In genomic region chr7:47345754-47346377, GRCh38 we compare ENCODE assay signal across 25 cellular contexts.
"Had no signal": no experiment of that assay in that cellular context is flagged by ENCODE, and none has a peak within 500 bp of the region (broad histone marks: within the 10 kb centered on the region; RNA-seq: fewer than 3 reads in every experiment).

No MANE protein-coding gene starts in this region.

- H3K27me3 ChIP-seq: adrenal gland, SJCRH30 had no signal

- H3K9me3 ChIP-seq: adrenal gland, SJCRH30, SK-N-SH had no signal

- H3K4me2 ChIP-seq: KMS-11, SK-N-SH had no signal

- DNase-seq: activated CD4-positive, alpha-beta T cell treated with anti-CD3 and anti-CD28 coated beads for 4 hours; activated CD8-positive, alpha-beta memory T cell treated with anti-CD3 and anti-CD28 coated beads, Interleukin-2, amount 50 U/mL, for 4 hours; activated CD8-positive, alpha-beta T cell treated with anti-CD3 and anti-CD28 coated beads for 36 hours; activated gamma-delta T cell treated with Interleukin-2 at 50 U/mL for 16 hours; activated naive CD4-positive, alpha-beta T cell treated with anti-CD3 and anti-CD28 coated beads, Interleukin-2, amount 50 U/mL, for 16 hours; activated naive CD8-positive, alpha-beta T cell treated with anti-CD3 and anti-CD28 coated beads, Interleukin-2, amount 10 ng/mL, durations not matched to agents 7 days and 5 days; activated T-cell treated with anti-CD3 and anti-CD28 coated beads, Interleukin-2, amount 50 U/mL, for 72 hours; anterior cingulate cortex; caudate nucleus; NCI-H1092; NCI-H1417 treated with DMSO at 0.1 percent for 48 hours; NCI-H1694; NCI-H2029; NCI-H510A treated with DMSO at 0.1 percent for 48 hours; NCI-H69; NK-92 treated with Interleukin-12 subunit alpha and Interleukin-12 subunit beta, amount 100 ng/mL, for 24 hours; OCI-M1; Right ventricle myocardium superior; SJCRH30; SK-N-SH; SW 1271 had no signal

- H3K4me1 ChIP-seq: SJCRH30 had no signal

- H3K27ac ChIP-seq: adrenal gland, KMS-11, RWPE1, SJCRH30 had no signal

- ATAC-seq: activated CD4-positive, CD25-positive, alpha-beta regulatory T cell treated with anti-CD3 and anti-CD28 coated beads, Interleukin-2, amount 50 U/mL, for 24 hours; activated CD8-positive, alpha-beta T cell treated with anti-CD3 and anti-CD28 coated beads for 36 hours; activated T-cell treated with anti-CD3 and anti-CD28 coated beads, Interleukin-2, amount 50 U/mL, for 72 hours had no signal

- H3K4me3 ChIP-seq: adrenal gland, SJCRH30 had no signal
